In genomic region chr1:41482001-41482765, GRCh38 we compare ENCODE assay signal across 10 cellular contexts. TPM values are rescaled to one million over a fixed set of nuclear protein-coding genes. Genes with fewer than 3 reads are reported as not detected.
DNase-seq lines count a peak whose midpoint lies in the region; ATAC-seq, FAIRE-seq and TF ChIP-seq lines count a peak whose summit lies in the region.
"Had no signal": no experiment of that assay in that cellular context is flagged by ENCODE, and none has a peak within 500 bp of the region (broad histone marks: within the 10 kb centered on the region; RNA-seq: fewer than 3 reads in every experiment).

No MANE protein-coding gene starts in this region.

- no peak for TF ChIP-seq CTCF in type B pancreatic cell (conservative IDR thresholded peaks at IDR 0.05)

- peaks cover 38% of the 10 kb centered on the region for H3K4me1 Mint-ChIP-seq in type B pancreatic cell (ENCODE audit: unreplicated experiment)
- H3K4me1 Mint-ChIP-seq: activated naive CD4-positive, alpha-beta T cell treated with anti-CD3 and anti-CD28 coated beads, Interleukin-2, amount 50 U/mL, for 24 hours had no signal

- 60% methylated on average over 18 of the region's 18 CpGs for WGBS in right cardiac atrium

- no peaks in the 10 kb centered on the region for H3K9me3 Mint-ChIP-seq in type B pancreatic cell
- H3K9me3 Mint-ChIP-seq: activated naive CD4-positive, alpha-beta T cell treated with anti-CD3 and anti-CD28 coated beads, Interleukin-2, amount 50 U/mL, for 24 hours; neural progenitor cell had no signal

- no peaks in the 10 kb centered on the region for H3K9me3 ChIP-seq in right cardiac atrium (ENCODE audit: control insufficient read depth, low read length)

- H3K27me3 ChIP-seq in right cardiac atrium (ENCODE audit: control insufficient read depth, insufficient read depth), result no peaks in the 10 kb centered on the region

- H3K4me1 ChIP-seq in right cardiac atrium (ENCODE audit: control insufficient read depth, insufficient read depth, low read length), result peaks cover 2% of the 10 kb centered on the region

- no peak for ATAC-seq in right cardiac atrium
- no peak for ATAC-seq in HG02885 (IDR thresholded peaks at IDR 0.05; ENCODE audit: poor library complexity, unreplicated experiment)

- H3K27ac ChIP-seq in right cardiac atrium (ENCODE audit: low read length), result no peak overlapping the region
- H3K27ac ChIP-seq: neural progenitor cell had no signal

- no peak overlapping the region for H3K4me3 Mint-ChIP-seq in type B pancreatic cell
- H3K4me3 Mint-ChIP-seq: activated naive CD4-positive, alpha-beta T cell treated with anti-CD3 and anti-CD28 coated beads, Interleukin-2, amount 50 U/mL, for 24 hours; neural progenitor cell had no signal

- peak; percentile 71 for FAIRE-seq in RCC 7860 (lab: Jason Lieb, UNC)

- no peak overlapping the region for H3K4me3 ChIP-seq in right cardiac atrium (ENCODE audit: low read length)
- H3K4me3 ChIP-seq: neural progenitor cell had no signal

- intact Hi-C loops in right cardiac atrium (cut with DNase I), result no loop called here

- DNase-seq in M059J (ENCODE audit: low read depth) (peak; percentile 90), RCC 7860 (ENCODE audit: low spot score) (peak; percentile 74), right cardiac atrium (peak in 2 of 3 donors; percentile 78 to 80), type B pancreatic cell (ENCODE audit: extremely low spot score, unreplicated experiment) (no peak), occipital lobe (lab: John Stamatoyannopoulos, UW) (no peak), SHP77 treated with DMSO at 0.1 percent for 48 hours (lab: John Stamatoyannopoulos, UW) (no peak)
- DNase-seq: MV-4-11 had no signal

- H3K27me3 Mint-ChIP-seq in type B pancreatic cell, result no peaks in the 10 kb centered on the region

- H3K36me3 Mint-ChIP-seq in type B pancreatic cell, result no peaks in the 10 kb centered on the region
- H3K36me3 Mint-ChIP-seq: activated naive CD4-positive, alpha-beta T cell treated with anti-CD3 and anti-CD28 coated beads, Interleukin-2, amount 50 U/mL, for 24 hours; neural progenitor cell had no signal

- H3K27ac Mint-ChIP-seq in type B pancreatic cell, result peak overlapping the region; percentile 88
- H3K27ac Mint-ChIP-seq: activated naive CD4-positive, alpha-beta T cell treated with anti-CD3 and anti-CD28 coated beads, Interleukin-2, amount 50 U/mL, for 24 hours had no signal

RNA-seq across cellular contexts. Expression of gene EDN2, which starts 2.3 kb away (rescaled TPM):
- total RNA-seq in M059J (2014; rRNA removed; shearing (Covaris generic)), result not detected in 2 replicates
- total RNA-seq in right cardiac atrium (under 1 TPM; 0.31 to 0.56 (median 0.38) TPM), type B pancreatic cell (ENCODE audit: low replicate concordance) (0.24 and 1.0 TPM in 2 replicates), occipital lobe (not detected)
- 0.07 TPM for polyA plus RNA-seq in right cardiac atrium

Comparison
In these comparisons a context has a peak if more than half of its experiments do, and no peak if none do; other contexts are left out.
1. DNase-seq: peak in M059J (single experiment), RCC 7860 (single experiment) and right cardiac atrium (2 of 3); none in type B pancreatic cell (single experiment), occipital lobe (single experiment) and SHP77 treated with DMSO at 0.1 percent for 48 hours (single experiment).